In the genomic region with DNA sequence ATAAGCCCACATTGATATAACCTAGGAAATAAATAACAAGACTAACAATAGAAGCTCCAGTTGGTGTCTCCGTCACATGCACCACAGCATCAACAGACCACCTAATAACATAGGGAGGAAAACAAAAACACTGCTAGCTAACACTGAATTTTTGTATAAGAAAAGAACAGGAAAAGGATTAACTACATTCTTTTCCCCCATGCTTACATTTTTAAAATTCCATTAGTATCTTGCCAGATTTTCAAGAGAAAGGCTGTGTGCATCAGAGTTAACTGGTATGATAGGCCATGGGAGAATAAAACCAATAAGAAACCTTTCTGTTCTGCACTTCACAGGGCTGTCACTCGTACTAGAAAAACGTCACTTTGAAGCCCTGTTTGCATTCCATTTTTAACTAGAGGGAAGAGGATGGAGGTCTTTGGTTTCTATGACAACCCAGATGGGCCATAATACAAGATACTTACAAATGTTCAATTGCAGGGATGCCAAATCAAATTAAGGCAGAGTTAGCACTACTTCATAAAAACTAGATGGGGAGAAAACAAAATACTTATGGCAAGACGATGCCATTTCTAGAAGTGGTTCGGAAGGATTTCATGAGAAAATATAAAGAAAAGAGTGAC, we compare ENCODE assay signal across 15 cellular contexts.
DNase-seq lines count a peak whose midpoint lies in the region; ATAC-seq and TF ChIP-seq lines count a peak whose summit lies in the region.
"Had no signal": no experiment of that assay in that cellular context is flagged by ENCODE, and none has a peak within 500 bp of the region (broad histone marks: within the 10 kb centered on the region; RNA-seq: fewer than 3 reads in every experiment).

No MANE protein-coding gene starts in this region.

- no peaks in the 10 kb centered on the region for H3K4me1 Mint-ChIP-seq in activated CD4-positive, alpha-beta T cell treated with anti-CD3 and anti-CD28 coated beads, Interleukin-2, amount 10 ng/mL, durations not matched to agents 24 days and 14 days
- H3K4me1 Mint-ChIP-seq in nephron progenitor cell, result peaks cover 5% of the 10 kb centered on the region

- WGBS in aorta, 2 donors, result 15 to 16% methylated on average over 5 of the region's 5 CpGs

- H3K9ac ChIP-seq in iPS-18a (ENCODE audit: low read length), result peak overlapping the region; percentile 48

- H3K27me3 ChIP-seq in HAP-1 (ENCODE audit: low read depth) (no peaks in the 10 kb centered on the region), iPS-18a (ENCODE audit: control insufficient read depth, insufficient read depth, low read length) (no peaks in the 10 kb centered on the region), aorta (ENCODE audit: control insufficient read depth in 1 of 2, insufficient read depth in 2 of 2, low read length in 1 of 2) (no peaks in the 10 kb centered on the region)

- H3K9me3 Mint-ChIP-seq in activated CD4-positive, alpha-beta T cell treated with anti-CD3 and anti-CD28 coated beads, Interleukin-2, amount 10 ng/mL, durations not matched to agents 24 days and 14 days, result no peaks in the 10 kb centered on the region
- H3K9me3 Mint-ChIP-seq in nephron progenitor cell, result no peaks in the 10 kb centered on the region
- H3K9me3 Mint-ChIP-seq: activated CD4-positive, alpha-beta memory T cell treated with anti-CD3 and anti-CD28 coated beads for 36 hours; nephron had no signal

- in situ Hi-C loops in HAP-1 (cut with MboI; ENCODE audit: low sequenced_read_pairs), result no loop called here
- in situ Hi-C loops in astrocyte of the spinal cord (cut with HindIII; ENCODE audit: low sequenced_read_pairs), result no loop called here

- H3K36me3 ChIP-seq in HAP-1 (replicated peaks) (no peaks in the 10 kb centered on the region), iPS-18a (ENCODE audit: control insufficient read depth, low read depth, low read length) (no peaks in the 10 kb centered on the region), aorta (ENCODE audit: control insufficient read depth in 1 of 2, insufficient read depth in 2 of 2, low read length in 1 of 2) (no peaks in the 10 kb centered on the region)

- DNase-seq in HAP-1 (ENCODE audit: low spot score in 2 of 2), result peak; percentile 33 to 84
- peak; percentile 45 for DNase-seq in astrocyte of the spinal cord (ENCODE audit: low read depth, low spot score)
- no peak for DNase-seq in aorta
- DNase-seq in activated CD4-positive, alpha-beta T cell treated with anti-CD3 and anti-CD28 coated beads, Interleukin-2, amount 10 ng/mL, durations not matched to agents 24 days and 14 days, result no peak
- DNase-seq in activated CD4-positive, alpha-beta T cell treated with anti-CD3 and anti-CD28 coated beads, Interleukin-2, amount 50 U/mL, for 1 hour, result no peak
- no peak for DNase-seq in nephron progenitor cell
- DNase-seq: activated CD4-positive, alpha-beta memory T cell treated with anti-CD3 and anti-CD28 coated beads for 36 hours; activated effector memory CD4-positive, alpha-beta T cell treated with Interleukin-2 at 50 U/mL for 16 hours; cerebellar nuclear complex; left colon; MV-4-11; T1000 had no signal

- H3K9me3 ChIP-seq in HAP-1, result no peaks in the 10 kb centered on the region
- no peaks in the 10 kb centered on the region for H3K9me3 ChIP-seq in iPS-18a (ENCODE audit: control insufficient read depth, low read depth, low read length)
- no peaks in the 10 kb centered on the region for H3K9me3 ChIP-seq in aorta (ENCODE audit: control insufficient read depth, low read length)

- H3K27ac Mint-ChIP-seq in activated CD4-positive, alpha-beta T cell treated with anti-CD3 and anti-CD28 coated beads, Interleukin-2, amount 10 ng/mL, durations not matched to agents 24 days and 14 days, result no peak overlapping the region
- no peak overlapping the region for H3K27ac Mint-ChIP-seq in nephron progenitor cell
- H3K27ac Mint-ChIP-seq: activated CD4-positive, alpha-beta memory T cell treated with anti-CD3 and anti-CD28 coated beads for 36 hours had no signal

- ATAC-seq in aorta (ENCODE audit: low FRiP score), result no peak
- ATAC-seq: left colon had no signal

- peaks cover 16% of the 10 kb centered on the region for H3K4me1 ChIP-seq in HAP-1
- peaks cover 62% of the 10 kb centered on the region for H3K4me1 ChIP-seq in iPS-18a (ENCODE audit: control insufficient read depth, low read depth, low read length)
- peaks cover 0 to 6% of the 10 kb centered on the region in 2 donors for H3K4me1 ChIP-seq in aorta (ENCODE audit: control insufficient read depth in 1 of 2, insufficient read depth in 2 of 2, low read length in 2 of 2)

- intact Hi-C loops in aorta (cut with DNase I), result no loop called here
- intact Hi-C loops in activated CD4-positive, alpha-beta T cell treated with anti-CD3 and anti-CD28 coated beads, Interleukin-2, amount 10 ng/mL, durations not matched to agents 24 days and 14 days (cut with micrococcal nuclease), result no loop called here

- no peaks in the 10 kb centered on the region for H3K36me3 Mint-ChIP-seq in activated CD4-positive, alpha-beta T cell treated with anti-CD3 and anti-CD28 coated beads, Interleukin-2, amount 10 ng/mL, durations not matched to agents 24 days and 14 days (ENCODE audit: low read depth)
- H3K36me3 Mint-ChIP-seq in nephron progenitor cell (ENCODE audit: low read depth), result no peaks in the 10 kb centered on the region
- H3K36me3 Mint-ChIP-seq: activated CD4-positive, alpha-beta memory T cell treated with anti-CD3 and anti-CD28 coated beads for 36 hours had no signal

- no peak for TF ChIP-seq CTCF in astrocyte of the spinal cord (IDR thresholded peaks at IDR 0.05; ENCODE audit: low read depth, low read length)
- no peak for TF ChIP-seq CTCF in nephron progenitor cell (IDR thresholded peaks at IDR 0.05)

- no peaks in the 10 kb centered on the region for H3K27me3 Mint-ChIP-seq in activated CD4-positive, alpha-beta T cell treated with anti-CD3 and anti-CD28 coated beads, Interleukin-2, amount 10 ng/mL, durations not matched to agents 24 days and 14 days
- no peaks in the 10 kb centered on the region for H3K27me3 Mint-ChIP-seq in nephron progenitor cell (ENCODE audit: low read depth, poor library complexity)
- H3K27me3 Mint-ChIP-seq: activated CD4-positive, alpha-beta memory T cell treated with anti-CD3 and anti-CD28 coated beads for 36 hours had no signal

- H3K27ac ChIP-seq in iPS-18a (ENCODE audit: low read length) (peak overlapping the region; percentile 83), aorta (ENCODE audit: low read depth in 1 of 2, low read length in 2 of 2) (peak overlapping the region; percentile 68 to 70)
- H3K27ac ChIP-seq: HL-60 had no signal

- no peak overlapping the region for H3K4me3 Mint-ChIP-seq in activated CD4-positive, alpha-beta T cell treated with anti-CD3 and anti-CD28 coated beads, Interleukin-2, amount 10 ng/mL, durations not matched to agents 24 days and 14 days
- H3K4me3 Mint-ChIP-seq in nephron progenitor cell, result no peak overlapping the region
- H3K4me3 Mint-ChIP-seq: activated CD4-positive, alpha-beta memory T cell treated with anti-CD3 and anti-CD28 coated beads for 36 hours; nephron had no signal

- H3K4me3 ChIP-seq in HAP-1 (no peak overlapping the region), astrocyte of the spinal cord (ENCODE audit: low read depth, low read length) (no peak overlapping the region), iPS-18a (ENCODE audit: low read length) (peak overlapping the region; percentile 34), aorta (ENCODE audit: low read length in 2 of 2) (no peak overlapping the region)

Comparison
In these comparisons a context has a peak if more than half of its experiments do, and no peak if none do; other contexts are left out.
1. DNase-seq: peak in HAP-1 (2 of 2) and astrocyte of the spinal cord (single experiment); none in aorta (0 of 2), activated CD4-positive, alpha-beta T cell treated with anti-CD3 and anti-CD28 coated beads, Interleukin-2, amount 10 ng/mL, durations not matched to agents 24 days and 14 days (single experiment), activated CD4-positive, alpha-beta T cell treated with anti-CD3 and anti-CD28 coated beads, Interleukin-2, amount 50 U/mL, for 1 hour (single experiment) and nephron progenitor cell (single experiment).